3 cellular contexts compared by ENCODE assay signal in genomic region chr4:60718874-60719273, GRCh38.
TF ChIP-seq lines count a peak whose summit lies in the region.

No MANE protein-coding gene starts in this region.

TF ChIP-seq in HepG2, 621 proteins besides CTCF, POLR2A, EP300 and RAD21:
- peak; percentile 80 to 94 for TF ChIP-seq MAFK (conservative IDR thresholded peaks at IDR 0.05 in 1 of 2, IDR thresholded peaks at IDR 0.05 in 1 of 2; ENCODE audit: low read length in 2 of 2)
- TF ChIP-seq MAFF (IDR thresholded peaks at IDR 0.05; ENCODE audit: low read depth, low read length): peak; percentile 88
- no peak for TF ChIP-seq ZNF891 (CRISPR knock-in tag; IDR thresholded peaks at IDR 0.05)

TF ChIP-seq in IMR-90, 13 proteins besides CTCF, POLR2A, EP300 and RAD21:
- no peak for TF ChIP-seq FOS (IDR thresholded peaks at IDR 0.05; ENCODE audit: low read depth, low read length)
- TF ChIP-seq MAFK (IDR thresholded peaks at IDR 0.05; ENCODE audit: low read depth, low read length): peak; percentile 96

TF ChIP-seq in H1, 55 proteins besides CTCF, POLR2A, EP300 and RAD21:
- TF ChIP-seq CHD7 (IDR thresholded peaks at IDR 0.05; ENCODE audit: insufficient replicate concordance, low read length) (no peak), BACH1 (IDR thresholded peaks at IDR 0.05; ENCODE audit: low read length) (no peak), MAFK (IDR thresholded peaks at IDR 0.05; ENCODE audit: low read depth, low read length) (0 out of 2 replicates have a peak, but pooled peaks have one; percentile 15), SIRT6 (IDR thresholded peaks at IDR 0.05; ENCODE audit: low read length) (no peak), SRF (IDR thresholded peaks at IDR 0.05; ENCODE audit: low read depth, low read length) (no peak), CBX5 (IDR thresholded peaks at IDR 0.05; ENCODE audit: low read depth, low read length) (no peak), GABPA (IDR thresholded peaks at IDR 0.05; ENCODE audit: borderline replicate concordance, insufficient read depth, low read length) (no peak)
